Comparison of ENCODE assay signal across 30 cellular contexts in genomic region chr19:3203754-3204645, GRCh38. TPM values are rescaled to one million over a fixed set of nuclear protein-coding genes. Genes with fewer than 3 reads are reported as not detected.
"Had no signal": no experiment of that assay in that cellular context is flagged by ENCODE, and none has a peak within 500 bp of the region (broad histone marks: within the 10 kb centered on the region; RNA-seq: fewer than 3 reads in every experiment).

No MANE protein-coding gene starts in this region.

- H3K4me3 Mint-ChIP-seq: effector memory CD8-positive, alpha-beta T cell; immature natural killer cell; memory B cell; natural killer cell treated with Interleukin-12 subunit alpha and Interleukin-12 subunit beta and Interleukin-15 and Interleukin-18, amount 100 ng/mL, for 72 hours; neural crest cell; stimulated activated effector memory CD8-positive, alpha-beta T cell treated with anti-CD3 and anti-CD28 coated beads, Interleukin-12 subunit alpha, Interleukin-12 subunit beta, amount 100 ng/mL, for 72 hours; stimulated activated naive CD8-positive, alpha-beta T cell treated with anti-CD3 and anti-CD28 coated beads, Interleukin-15, Interleukin-2, amounts not matched to agents 100 ng/mL and 50 ng/mL, for 24 hours had no signal

- DNase-seq: cortex of kidney; effector memory CD8-positive, alpha-beta T cell; erythroblast; esophagus squamous epithelium; foreskin melanocyte; glutamatergic neuron; heart right ventricle; hypothalamus; immature natural killer cell; islet precursor cell; kidney glomerular epithelial cell; sigmoid colon; stimulated activated CD4-positive, alpha-beta T cell treated with anti-CD3 and anti-CD28 coated beads, Interleukin-2, amount 100 ng/mL, for 24 hours; stimulated activated CD4-positive, alpha-beta T cell treated with anti-CD3 and anti-CD28 coated beads, Interleukin-4, amount 100 ng/mL, for 24 hours; thyroid gland; trophoblast cell had no signal

- H3K4me1 ChIP-seq: esophagus squamous epithelium, heart right ventricle, parathyroid adenoma, prostate gland, right atrium auricular region, sigmoid colon, thyroid gland had no signal

- H3K27me3 Mint-ChIP-seq: effector memory CD8-positive, alpha-beta T cell; memory B cell; natural killer cell treated with Interleukin-12 subunit alpha and Interleukin-12 subunit beta and Interleukin-15 and Interleukin-18, amount 100 ng/mL, for 72 hours; stimulated activated naive CD8-positive, alpha-beta T cell treated with anti-CD3 and anti-CD28 coated beads, Interleukin-15, Interleukin-2, amounts not matched to agents 100 ng/mL and 50 ng/mL, for 24 hours had no signal

- H3K9me3 ChIP-seq: esophagus squamous epithelium, heart right ventricle, prostate gland, right atrium auricular region, sigmoid colon, thyroid gland had no signal

- H3K9me3 Mint-ChIP-seq: effector memory CD8-positive, alpha-beta T cell; immature natural killer cell; memory B cell; natural killer cell treated with Interleukin-12 subunit alpha and Interleukin-12 subunit beta and Interleukin-15 and Interleukin-18, amount 100 ng/mL, for 72 hours; neural crest cell; stimulated activated effector memory CD8-positive, alpha-beta T cell treated with anti-CD3 and anti-CD28 coated beads, Interleukin-12 subunit alpha, Interleukin-12 subunit beta, amount 100 ng/mL, for 72 hours; stimulated activated naive CD8-positive, alpha-beta T cell treated with anti-CD3 and anti-CD28 coated beads, Interleukin-15, Interleukin-2, amounts not matched to agents 100 ng/mL and 50 ng/mL, for 24 hours had no signal

- H3K27me3 ChIP-seq: esophagus squamous epithelium, heart right ventricle, right atrium auricular region, sigmoid colon, thyroid gland had no signal

- H3K4me1 Mint-ChIP-seq: immature natural killer cell; memory B cell; neural crest cell; stimulated activated effector memory CD8-positive, alpha-beta T cell treated with anti-CD3 and anti-CD28 coated beads, Interleukin-12 subunit alpha, Interleukin-12 subunit beta, amount 100 ng/mL, for 72 hours had no signal

- H3K4me3 ChIP-seq: esophagus squamous epithelium, heart right ventricle, lung, prostate gland, right atrium auricular region, sigmoid colon, thyroid gland had no signal

- H3K36me3 Mint-ChIP-seq: natural killer cell treated with Interleukin-12 subunit alpha and Interleukin-12 subunit beta and Interleukin-15 and Interleukin-18, amount 100 ng/mL, for 72 hours had no signal

- H2AFZ ChIP-seq: parathyroid adenoma had no signal

- H3K79me2 ChIP-seq: parathyroid adenoma had no signal

- H3K27ac ChIP-seq: esophagus squamous epithelium, heart right ventricle, parathyroid adenoma, prostate gland, right atrium auricular region, sigmoid colon, thyroid gland had no signal

- ATAC-seq: effector memory CD8-positive, alpha-beta T cell; heart right ventricle; natural killer cell treated with Interleukin-12 subunit alpha and Interleukin-12 subunit beta and Interleukin-15 and Interleukin-18, amount 100 ng/mL, for 72 hours; stimulated activated effector memory CD8-positive, alpha-beta T cell treated with anti-CD3 and anti-CD28 coated beads, Interleukin-12 subunit alpha, Interleukin-12 subunit beta, amount 100 ng/mL, for 72 hours had no signal

- H3K27ac Mint-ChIP-seq: immature natural killer cell; memory B cell; natural killer cell treated with Interleukin-12 subunit alpha and Interleukin-12 subunit beta and Interleukin-15 and Interleukin-18, amount 100 ng/mL, for 72 hours; stimulated activated effector memory CD8-positive, alpha-beta T cell treated with anti-CD3 and anti-CD28 coated beads, Interleukin-12 subunit alpha, Interleukin-12 subunit beta, amount 100 ng/mL, for 72 hours; stimulated activated naive CD8-positive, alpha-beta T cell treated with anti-CD3 and anti-CD28 coated beads, Interleukin-15, Interleukin-2, amounts not matched to agents 100 ng/mL and 50 ng/mL, for 24 hours had no signal

RNA-seq across cellular contexts. Expression of gene CELF5, which starts 20.5 kb away (rescaled TPM):
- total RNA-seq: dermis microvascular lymphatic vessel endothelial cell, esophagus squamous epithelium, heart right ventricle, mononuclear cell, osteoblast, skeletal muscle tissue, thyroid gland had no signal

RNA-seq across cellular contexts. Expression of gene S1PR4, which starts 25.4 kb away (rescaled TPM):
- total RNA-seq: neural crest cell, osteoblast, temporal lobe had no signal
